8 cellular contexts compared by ENCODE assay signal in genomic region chr12:95858451-95859343, GRCh38. TPM values are rescaled to one million over a fixed set of nuclear protein-coding genes. Genes with fewer than 3 reads are reported as not detected.
DNase-seq lines count a peak whose midpoint lies in the region; ATAC-seq and TF ChIP-seq lines count a peak whose summit lies in the region.

SNRPF (plus strand) TSS chr12:95858952; CDS start chr12:95859074, 122 bp downstream.

- no peak for TF ChIP-seq CTCF in nephron progenitor cell (IDR thresholded peaks at IDR 0.05)

- peaks cover 4% of the 10 kb centered on the region for H3K27me3 Mint-ChIP-seq in nephron progenitor cell (ENCODE audit: low read depth, poor library complexity)
- H3K27me3 Mint-ChIP-seq in stimulated activated naive CD8-positive, alpha-beta T cell treated with anti-CD3 and anti-CD28 coated beads, Interleukin-15, amount 100 ng/mL, for 72 hours: peaks cover 8% of the 10 kb centered on the region

- no peaks in the 10 kb centered on the region for H3K36me3 Mint-ChIP-seq in nephron progenitor cell (ENCODE audit: low read depth)

- no peak within 1 kb of the TSS for H3K4me3 Mint-ChIP-seq in nephron progenitor cell
- no peak within 1 kb of the TSS for H3K4me3 Mint-ChIP-seq in stimulated activated naive CD8-positive, alpha-beta T cell treated with anti-CD3 and anti-CD28 coated beads, Interleukin-15, amount 100 ng/mL, for 72 hours

- in situ Hi-C loops in HAP-1 (cut with MboI; ENCODE audit: low sequenced_read_pairs): no loop called here

- H3K36me3 ChIP-seq in HAP-1 (replicated peaks) (peaks cover 28% of the 10 kb centered on the region), MG63 (peaks cover 33% of the 10 kb centered on the region)

- peaks cover 25% of the 10 kb centered on the region for H3K9me3 Mint-ChIP-seq in nephron progenitor cell
- H3K9me3 Mint-ChIP-seq in stimulated activated naive CD8-positive, alpha-beta T cell treated with anti-CD3 and anti-CD28 coated beads, Interleukin-15, amount 100 ng/mL, for 72 hours: no peaks in the 10 kb centered on the region

- peaks cover 4% of the 10 kb centered on the region; the same call in 1 of the 2 replicates for H3K4me1 ChIP-seq in HAP-1

- no peaks in the 10 kb centered on the region for H3K9me3 ChIP-seq in HAP-1
- peaks cover 4% of the 10 kb centered on the region; the same call in 1 of the 2 replicates for H3K9me3 ChIP-seq in MG63

- H3K4me3 ChIP-seq in HAP-1 (peak within 1 kb of the TSS; percentile 81), MG63 (peak within 1 kb of the TSS; percentile 95)

- peak; percentile 99 for ATAC-seq in stimulated activated naive CD8-positive, alpha-beta T cell treated with anti-CD3 and anti-CD28 coated beads, Interleukin-15, amount 100 ng/mL, for 72 hours

- H3K27me3 ChIP-seq in HAP-1 (ENCODE audit: low read depth): peaks cover 10% of the 10 kb centered on the region
- no peaks in the 10 kb centered on the region for H3K27me3 ChIP-seq in MG63

- no peak within 1 kb of the TSS for H3K27ac Mint-ChIP-seq in nephron progenitor cell
- H3K27ac Mint-ChIP-seq in stimulated activated naive CD8-positive, alpha-beta T cell treated with anti-CD3 and anti-CD28 coated beads, Interleukin-15, amount 100 ng/mL, for 72 hours: no peak within 1 kb of the TSS

- DNase-seq in GDM1 (lab: John Stamatoyannopoulos, UW): peak; percentile 89
- peak; percentile 96 for DNase-seq in HAP-1 (ENCODE audit: low spot score in 2 of 2)
- peak; percentile 93 for DNase-seq in MG63
- DNase-seq in SHP77 (lab: John Stamatoyannopoulos, UW): peak; percentile 95 to 96
- DNase-seq in activated effector memory CD4-positive, alpha-beta T cell treated with Interleukin-2 at 50 U/mL for 16 hours: peak; percentile 89
- DNase-seq in fibroblast of the conjunctiva (ENCODE audit: low read depth): peak; percentile 94
- peak; percentile 91 for DNase-seq in nephron progenitor cell
- peak; percentile 88 to 96 for DNase-seq in stimulated activated naive CD8-positive, alpha-beta T cell treated with anti-CD3 and anti-CD28 coated beads, Interleukin-15, amount 100 ng/mL, for 72 hours

- H3K4me1 Mint-ChIP-seq in nephron progenitor cell: peaks cover 8% of the 10 kb centered on the region
- H3K4me1 Mint-ChIP-seq in stimulated activated naive CD8-positive, alpha-beta T cell treated with anti-CD3 and anti-CD28 coated beads, Interleukin-15, amount 100 ng/mL, for 72 hours: peaks cover 23% of the 10 kb centered on the region

RNA-seq across cellular contexts. Expression of gene SNRPF, which starts in this region (rescaled TPM):
- total RNA-seq in MG63 (2014; rRNA removed; shearing (Covaris generic); ENCODE audit: low replicate concordance): 6.3 and 16.9 TPM in 2 replicates

Comparison
In these comparisons a context has a peak if more than half of its experiments do, and no peak if none do; other contexts are left out.
1. Peak in every context shown above with its lines: DNase-seq, ATAC-seq and H3K4me3 ChIP-seq.